In genomic region chr7:95396136-95397032, GRCh38 we compare ENCODE assay signal across 8 cellular contexts. TPM values are rescaled to one million over a fixed set of nuclear protein-coding genes. Genes with fewer than 3 reads are reported as not detected.
DNase-seq lines count a peak whose midpoint lies in the region; ATAC-seq and TF ChIP-seq lines count a peak whose summit lies in the region.

Gene PON3, minus strand, starts transcription at chr7:95396375. Its CDS starts 25 bp downstream, at chr7:95396350.

- H3K36me3 ChIP-seq in subcutaneous abdominal adipose tissue (ENCODE audit: control insufficient read depth in 5 of 5, insufficient read depth in 5 of 5, low read length in 5 of 5), result no peaks in the 10 kb centered on the region
- no peaks in the 10 kb centered on the region for H3K36me3 ChIP-seq in HAP-1 (replicated peaks)

- H3K4me3 ChIP-seq in subcutaneous abdominal adipose tissue (ENCODE audit: low read depth in 1 of 5, low read length in 5 of 5), result peak within 1 kb of the TSS; percentile 62 to 87 (median 70)
- no peak within 1 kb of the TSS for H3K4me3 ChIP-seq in HAP-1

- H3K36me3 Mint-ChIP-seq in Calu3 (ENCODE audit: insufficient read depth, unreplicated experiment), result peaks cover 22% of the 10 kb centered on the region
- H3K36me3 Mint-ChIP-seq in activated naive CD8-positive, alpha-beta T cell treated with anti-CD3 and anti-CD28 coated beads, Interleukin-2, amount 10 ng/mL, durations not matched to agents 7 days and 5 days, result no peaks in the 10 kb centered on the region
- H3K36me3 Mint-ChIP-seq in immature natural killer cell, result no peaks in the 10 kb centered on the region

- H3K9ac ChIP-seq in subcutaneous abdominal adipose tissue (ENCODE audit: low read length in 5 of 5), result peak within 1 kb of the TSS; percentile 3 to 69 (median 52)

- intact Hi-C loops in Calu3 (cut with micrococcal nuclease; ENCODE audit: unreplicated experiment), result loop anchor here (2.0 kb wide), 1 partner anchor 80 kb away; no protein-coding TSS in a partner anchor

- BruUV-seq in Calu3 (replicated peaks; lab: Mats Ljungman, UMichigan), result TSS peak; percentile 52

- H3K4me3 Mint-ChIP-seq in Calu3 (ENCODE audit: low read depth, unreplicated experiment), result peak within 1 kb of the TSS; percentile 85
- peak within 1 kb of the TSS; percentile 76 for H3K4me3 Mint-ChIP-seq in activated naive CD8-positive, alpha-beta T cell treated with anti-CD3 and anti-CD28 coated beads, Interleukin-2, amount 10 ng/mL, durations not matched to agents 7 days and 5 days
- H3K4me3 Mint-ChIP-seq in immature natural killer cell, result peak within 1 kb of the TSS; percentile 56 to 80 (median 67)

- H3K27ac ChIP-seq in subcutaneous abdominal adipose tissue (ENCODE audit: low read depth, low read length), result no peak within 1 kb of the TSS

- H3K27ac Mint-ChIP-seq in Calu3 (ENCODE audit: unreplicated experiment) (peak within 1 kb of the TSS; percentile 77), immature natural killer cell (no peak within 1 kb of the TSS)
- H3K27ac Mint-ChIP-seq in activated naive CD8-positive, alpha-beta T cell treated with anti-CD3 and anti-CD28 coated beads, Interleukin-2, amount 10 ng/mL, durations not matched to agents 7 days and 5 days, result no peak within 1 kb of the TSS

- DNase-seq in Calu3 (peak; percentile 58), immature natural killer cell (peak; percentile 8 to 18 (median 15)), NOMO-1 (lab: John Stamatoyannopoulos, UW; ENCODE audit: unreplicated experiment in 2 of 2) (no peak), HAP-1 (ENCODE audit: low spot score in 2 of 2) (no peak)
- peak; percentile 63 for DNase-seq in activated naive CD8-positive, alpha-beta T cell treated with anti-CD3 and anti-CD28 coated beads, Interleukin-2, amount 10 ng/mL, durations not matched to agents 7 days and 5 days

- ATAC-seq in HG03432 (IDR thresholded peaks at IDR 0.05; ENCODE audit: unreplicated experiment) (peak; percentile 61), GM21360 (IDR thresholded peaks at IDR 0.05; ENCODE audit: unreplicated experiment) (no peak)
- peak; percentile 95 for ATAC-seq in activated naive CD8-positive, alpha-beta T cell treated with anti-CD3 and anti-CD28 coated beads, Interleukin-2, amount 10 ng/mL, durations not matched to agents 7 days and 5 days (ENCODE audit: low read depth)

- H3K27me3 Mint-ChIP-seq in Calu3 (ENCODE audit: unreplicated experiment), result no peaks in the 10 kb centered on the region
- peaks cover 32% of the 10 kb centered on the region for H3K27me3 Mint-ChIP-seq in activated naive CD8-positive, alpha-beta T cell treated with anti-CD3 and anti-CD28 coated beads, Interleukin-2, amount 10 ng/mL, durations not matched to agents 7 days and 5 days
- peaks cover 2 to 16% (median 13%) of the 10 kb centered on the region in 3 donors for H3K27me3 Mint-ChIP-seq in immature natural killer cell (ENCODE audit: low read depth in 3 of 3)

- H3K9me3 Mint-ChIP-seq in Calu3 (ENCODE audit: low read depth, unreplicated experiment), result peaks cover 2% of the 10 kb centered on the region
- H3K9me3 Mint-ChIP-seq in activated naive CD8-positive, alpha-beta T cell treated with anti-CD3 and anti-CD28 coated beads, Interleukin-2, amount 10 ng/mL, durations not matched to agents 7 days and 5 days, result no peaks in the 10 kb centered on the region
- peaks cover 0 to 2% (median 0%) of the 10 kb centered on the region in 6 donors for H3K9me3 Mint-ChIP-seq in immature natural killer cell

- H3K9me3 ChIP-seq in subcutaneous abdominal adipose tissue (ENCODE audit: control insufficient read depth in 5 of 5, low read length in 5 of 5) (no peaks in the 10 kb centered on the region), HAP-1 (no peaks in the 10 kb centered on the region)

- H3K27me3 ChIP-seq in subcutaneous abdominal adipose tissue (ENCODE audit: control insufficient read depth in 5 of 5, insufficient read depth in 4 of 5, low read length in 5 of 5) (peaks cover 0 to 6% (median 0%) of the 10 kb centered on the region in 5 donors), HAP-1 (ENCODE audit: low read depth) (no peaks in the 10 kb centered on the region)

- peaks cover 0 to 17% (median 10%) of the 10 kb centered on the region in 5 donors for H3K4me1 ChIP-seq in subcutaneous abdominal adipose tissue (ENCODE audit: control insufficient read depth in 5 of 5, insufficient read depth in 5 of 5, low read length in 5 of 5)
- no peaks in the 10 kb centered on the region for H3K4me1 ChIP-seq in HAP-1

- POLR2A ChIA-PET in activated naive CD8-positive, alpha-beta T cell treated with anti-CD3 and anti-CD28 coated beads, Interleukin-2, amount 10 ng/mL, durations not matched to agents 7 days and 5 days (lab: Charles Lee), result no interaction called here

- in situ Hi-C loops in HAP-1 (cut with MboI; ENCODE audit: low sequenced_read_pairs), result no loop called here

- CTCF ChIA-PET in Calu3 (lab: Charles Lee), result interaction anchor here (0.6 to 2.3 kb wide), 8 partner anchors 14 to 903 kb away, joined by 3 to 27 read pairs (median 3); no protein-coding TSS in a partner anchor

- TF ChIP-seq CTCF in Calu3 (IDR thresholded peaks at IDR 0.05; ENCODE audit: unreplicated experiment), result peak; percentile 60

- H3K4me1 Mint-ChIP-seq in Calu3 (ENCODE audit: low read depth, unreplicated experiment) (peaks cover 35% of the 10 kb centered on the region), immature natural killer cell (peaks cover 10 to 11% of the 10 kb centered on the region in 2 donors)
- H3K4me1 Mint-ChIP-seq in activated naive CD8-positive, alpha-beta T cell treated with anti-CD3 and anti-CD28 coated beads, Interleukin-2, amount 10 ng/mL, durations not matched to agents 7 days and 5 days, result peaks cover 5% of the 10 kb centered on the region

RNA-seq across cellular contexts. Expression of gene PON3, which starts in this region (rescaled TPM):
- total RNA-seq in Calu3 (2022), result 5.3 and 6.5 TPM in 2 replicates
- total RNA-seq in activated naive CD8-positive, alpha-beta T cell treated with anti-CD3 and anti-CD28 coated beads, Interleukin-2, amount 10 ng/mL, durations not matched to agents 7 days and 5 days, result not detected
- polyA plus RNA-seq in immature natural killer cell, result under 1 TPM in 1 of 3 donors, not detected in 2; 0.39 TPM

Comparison
In these comparisons a context has a peak if more than half of its experiments do, and no peak if none do; other contexts are left out.
1. Peak in DNase-seq and ATAC-seq in activated naive CD8-positive, alpha-beta T cell treated with anti-CD3 and anti-CD28 coated beads, Interleukin-2, amount 10 ng/mL, durations not matched to agents 7 days and 5 days; RNA of the gene not detected or under 1 TPM.
2. Peak in DNase-seq in immature natural killer cell; RNA of the gene not detected or under 1 TPM.